ENCODE assay signal across 8 cellular contexts in the genomic region with DNA sequence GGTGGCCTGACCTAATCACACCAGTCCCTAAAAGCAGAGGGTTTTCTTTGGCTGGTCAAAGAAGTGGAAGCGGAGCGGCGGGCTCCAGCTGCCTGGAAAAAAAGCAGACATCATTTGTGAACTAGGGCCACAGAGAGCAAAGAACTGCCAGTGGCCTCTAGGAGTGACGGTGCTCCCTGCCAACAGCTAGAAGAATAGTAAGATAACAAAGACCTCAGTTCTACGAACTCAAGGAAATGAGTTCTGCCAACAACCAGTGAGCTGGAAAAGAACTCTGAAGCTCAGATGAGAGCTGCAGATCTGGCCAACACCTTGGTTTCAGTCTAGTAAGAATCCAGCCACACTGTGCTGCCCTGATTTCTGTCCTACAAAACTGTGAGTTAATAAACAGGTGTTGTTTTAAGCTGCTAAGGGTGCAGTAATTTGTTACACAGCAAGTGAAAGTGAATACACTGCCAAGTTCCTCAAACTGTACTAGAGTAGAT.
A peak's percentile ranks its signal among the peaks of the same experiment; 100 is the strongest.
DNase-seq lines count a peak whose midpoint lies in the region; ATAC-seq, FAIRE-seq and TF ChIP-seq lines count a peak whose summit lies in the region.

No MANE protein-coding gene starts in this region.

- intact Hi-C loops in uterus (cut with DNase I; ENCODE audit: low total_unique reads), result no loop called here

- no peak for FAIRE-seq in H1 (lab: Jason Lieb, UNC)

- no peak overlapping the region for H3K4ac ChIP-seq in H1 (replicated peaks; ENCODE audit: insufficient read length, low read depth, low read length)

- H3K18ac ChIP-seq in H1 (ENCODE audit: extremely low read depth, low read length), result no peak overlapping the region

- no peak overlapping the region for H3K23ac ChIP-seq in H1 (ENCODE audit: insufficient read length)

- TF ChIP-seq POLR2A in H1 (IDR thresholded peaks at IDR 0.05; ENCODE audit: control extremely low read depth in 1 of 2, low read depth in 2 of 2, low read length in 2 of 2) (no peak), uterus (IDR thresholded peaks at IDR 0.05) (no peak)

- peak; percentile 83 for ATAC-seq in GM21367 (IDR thresholded peaks at IDR 0.05; ENCODE audit: unreplicated experiment)
- ATAC-seq in HG03575 (IDR thresholded peaks at IDR 0.05; ENCODE audit: extremely low read depth, insufficient number of reproducible peaks, low FRiP score, unreplicated experiment), result peak; percentile 66

- peaks cover 5% of the 10 kb centered on the region for H3K79me1 ChIP-seq in H1 (ENCODE audit: low read depth, low read length)

- H3K79me2 ChIP-seq in H1 (ENCODE audit: control insufficient read depth in 1 of 2, insufficient read depth in 2 of 2, low read length in 2 of 2), result peaks cover 0 to 74% of the 10 kb centered on the region in 2 experiments; a peak in 2 of 4 replicates

- H3K27me3 ChIP-seq in H1 (replicated peaks in 1 of 4; ENCODE audit: control insufficient read depth in 3 of 4, extremely low read depth in 1 of 4, insufficient read depth in 3 of 4, low read length in 3 of 4) (no peaks in the 10 kb centered on the region), uterus (no peaks in the 10 kb centered on the region)

- WGBS in H1 (ENCODE audit: extremely low coverage in 1 of 2, insufficient coverage in 1 of 2, insufficient read length in 1 of 2, insufficient replicate concordance in 2 of 2, low coverage in 1 of 2, low lambda C conversion rate in 2 of 2, missing lambda C conversion rate in 1 of 2), 2 experiments, result 86% methylated on average over 5 of the region's 5 CpGs; no CpG with 5 or more reads in 1 of the 2 experiments

- H2BK5ac ChIP-seq in H1 (ENCODE audit: low read depth, low read length), result no peak overlapping the region

- H3K14ac ChIP-seq in H1 (ENCODE audit: insufficient read length), result no peak overlapping the region

- peaks cover 0 to 2% (median 0%) of the 10 kb centered on the region in 4 experiments; a peak in 2 of 7 replicates for H3K4me1 ChIP-seq in H1 (replicated peaks in 1 of 4; ENCODE audit: control insufficient read depth in 3 of 4, insufficient read depth in 4 of 4, low read length in 3 of 4)
- H3K4me1 ChIP-seq in uterus, result no peaks in the 10 kb centered on the region

- H3K9me3 ChIP-seq in H1 (ENCODE audit: insufficient read depth in 2 of 2, low read depth in 1 of 2, low read length in 1 of 2) (no peaks in the 10 kb centered on the region; a peak in 1 of 4 replicates), uterus (no peaks in the 10 kb centered on the region)

- peak; percentile 10 to 15; a peak in 2 of 4 replicates for TF ChIP-seq RAD21 in H1 (IDR thresholded peaks at IDR 0.05 in 1 of 2, conservative IDR thresholded peaks at IDR 0.05 in 1 of 2; ENCODE audit: low read depth in 2 of 2, low read length in 2 of 2)

- no peak overlapping the region for H4K91ac ChIP-seq in H1 (replicated peaks; ENCODE audit: insufficient read length, low read length)

- CTCF ChIA-PET in GM10248 (lab: Yijun Ruan, JAX), result interaction anchor here (0.9 to 2.6 kb wide), 4 partner anchors 9 to 230 kb away, joined by 3 to 8 read pairs (median 4); no protein-coding TSS in a partner anchor
- CTCF ChIA-PET in H1 (lab: Charles Lee; ENCODE audit: partially characterized antibody), result interaction anchor here (0.6 to 2.5 kb wide), 6 partner anchors 8 to 321 kb away, joined by 3 to 7 read pairs (median 4); no protein-coding TSS in a partner anchor
- CTCF ChIA-PET in HEK293T (lab: Yijun Ruan, JAX), result interaction anchor here (0.7 kb wide), 1 partner anchor 317 kb away, joined by 3 read pairs; no protein-coding TSS in a partner anchor

- POLR2A ChIA-PET in GM10248 (lab: Yijun Ruan, JAX) (no interaction called here), H1 (lab: Charles Lee; ENCODE audit: partially characterized antibody) (interaction anchor here (0.6 to 1.0 kb wide), 2 partner anchors 10 to 19 kb away, joined by 3 read pairs; no protein-coding TSS in a partner anchor), HEK293T (lab: Yijun Ruan, JAX) (interaction anchor here (1.2 kb wide), 1 partner anchor 9 kb away, joined by 4 read pairs; no protein-coding TSS in a partner anchor)

- H3K4me3 ChIP-seq in H1 (ENCODE audit: extremely low read depth in 1 of 4, insufficient read depth in 2 of 4, low read depth in 3 of 4, low read length in 4 of 4) (no peak overlapping the region), uterus (no peak overlapping the region)

- no peak overlapping the region for H2AK5ac ChIP-seq in H1 (ENCODE audit: low read depth, low read length)

- H3K9ac ChIP-seq in H1 (replicated peaks in 1 of 4; ENCODE audit: extremely low read depth in 1 of 4, low read depth in 3 of 4, low read length in 3 of 4), result no peak overlapping the region

- H4K20me1 ChIP-seq in H1 (replicated peaks in 1 of 2; ENCODE audit: control insufficient read depth in 1 of 2, insufficient read depth in 2 of 2, low read length in 2 of 2), result no peaks in the 10 kb centered on the region

- no peak overlapping the region for H2AFZ ChIP-seq in H1 (ENCODE audit: low read length)

- H2BK12ac ChIP-seq in H1 (ENCODE audit: low read depth, low read length), result no peak overlapping the region

- no peak overlapping the region for H3K4me2 ChIP-seq in H1 (ENCODE audit: insufficient read depth in 1 of 2, low read depth in 2 of 2, low read length in 2 of 2)

- no peak overlapping the region for H2BK15ac ChIP-seq in H1 (ENCODE audit: low read length)

- H2BK20ac ChIP-seq in H1 (ENCODE audit: low read length), result no peak overlapping the region

- no peak overlapping the region for H3K56ac ChIP-seq in H1 (replicated peaks; ENCODE audit: insufficient read length, low read depth, low read length)

- no peaks in the 10 kb centered on the region for H3K23me2 ChIP-seq in H1 (ENCODE audit: low read depth, low read length)

- DNase-seq in GM10248 (ENCODE audit: extremely low spot score), result peak; percentile 40
- no peak for DNase-seq in H1 (ENCODE audit: low read depth in 1 of 2, low spot score in 2 of 2)
- peak; percentile 17 for DNase-seq in pulmonary artery endothelial cell (ENCODE audit: low read depth, low spot score)
- no peak for DNase-seq in uterus
- DNase-seq in SW 1271 (lab: John Stamatoyannopoulos, UW), result no peak
- DNase-seq in HEK293T (ENCODE audit: extremely low spot score), result no peak

- no peaks in the 10 kb centered on the region for H3K36me3 ChIP-seq in H1 (ENCODE audit: control insufficient read depth in 2 of 4, insufficient read depth in 4 of 4, low read length in 3 of 4)
- H3K36me3 ChIP-seq in uterus, result no peaks in the 10 kb centered on the region

- no peak overlapping the region for H2BK120ac ChIP-seq in H1 (replicated peaks; ENCODE audit: low read depth, low read length)

- TF ChIP-seq CTCF in GM10248 (IDR thresholded peaks at IDR 0.05; ENCODE audit: control extremely low read depth, extremely low read depth, low read depth, missing control alignments), result no peak
- no peak for TF ChIP-seq CTCF in H1 (IDR thresholded peaks at IDR 0.05; ENCODE audit: control extremely low read depth in 1 of 3, insufficient read depth in 1 of 3, low read depth in 1 of 3, low read length in 3 of 3)
- no peak for TF ChIP-seq CTCF in uterus (IDR thresholded peaks at IDR 0.05)

- no peak overlapping the region for H4K8ac ChIP-seq in H1 (ENCODE audit: extremely low read depth, insufficient read depth, low read length)

- no peak overlapping the region for H4K5ac ChIP-seq in H1 (ENCODE audit: insufficient read length, low read depth, low read length)

- TF ChIP-seq EP300 in H1 (IDR thresholded peaks at IDR 0.05; ENCODE audit: borderline replicate concordance in 1 of 2, low read depth in 2 of 2, low read length in 2 of 2), result no peak

- H3K27ac ChIP-seq in H1 (ENCODE audit: low read depth, low read length) (no peak overlapping the region), uterus (no peak overlapping the region)

TF ChIP-seq in H1, 55 proteins besides CTCF, POLR2A, EP300 and RAD21:
- no peak for TF ChIP-seq JUND (IDR thresholded peaks at IDR 0.05; ENCODE audit: low read length)
- no peak for TF ChIP-seq NRF1 (IDR thresholded peaks at IDR 0.05; ENCODE audit: low read depth, low read length)
- no peak for TF ChIP-seq NANOG (IDR thresholded peaks at IDR 0.05; ENCODE audit: insufficient read depth, low read depth, low read length, poor library complexity, severe bottlenecking)
- TF ChIP-seq JUN (IDR thresholded peaks at IDR 0.05; ENCODE audit: low read depth, low read length), result no peak
- TF ChIP-seq HDAC2 (IDR thresholded peaks at IDR 0.05; ENCODE audit: borderline replicate concordance in 1 of 2, low read depth in 2 of 2, low read length in 2 of 2), result no peak
- no peak for TF ChIP-seq TBP (IDR thresholded peaks at IDR 0.05; ENCODE audit: low read depth, low read length)
- no peak for TF ChIP-seq YY1 (IDR thresholded peaks at IDR 0.05; ENCODE audit: low read depth, low read length)
- TF ChIP-seq CEBPB (IDR thresholded peaks at IDR 0.05; ENCODE audit: low read depth, low read length), result no peak
- no peak for TF ChIP-seq KDM1A (IDR thresholded peaks at IDR 0.05; ENCODE audit: borderline replicate concordance, low read length)
- no peak for TF ChIP-seq SRF (IDR thresholded peaks at IDR 0.05; ENCODE audit: low read depth, low read length)
- no peak for TF ChIP-seq GTF2F1 (IDR thresholded peaks at IDR 0.05; ENCODE audit: borderline replicate concordance, low read depth, low read length)

TF ChIP-seq in HEK293T, 16 proteins besides CTCF, POLR2A, EP300 and RAD21:
- TF ChIP-seq ZNF384 (IDR thresholded peaks at IDR 0.05) (no peak), ARNT (IDR thresholded peaks at IDR 0.05) (no peak), HDGF (IDR thresholded peaks at IDR 0.05; ENCODE audit: borderline replicate concordance) (no peak), ELF4 (IDR thresholded peaks at IDR 0.05) (no peak), L3MBTL2 (conservative IDR thresholded peaks at IDR 0.05) (no peak), BHLHE40 (IDR thresholded peaks at IDR 0.05; ENCODE audit: borderline replicate concordance) (no peak), SP1 (IDR thresholded peaks at IDR 0.05) (no peak), LEF1 (IDR thresholded peaks at IDR 0.05; ENCODE audit: borderline replicate concordance) (no peak), FOXM1 (IDR thresholded peaks at IDR 0.05; ENCODE audit: borderline replicate concordance) (no peak), FOXA1 (IDR thresholded peaks at IDR 0.05) (no peak), SUZ12 (IDR thresholded peaks at IDR 0.05) (no peak), FOXK2 (IDR thresholded peaks at IDR 0.05) (no peak)
- TF ChIP-seq, protein P1, sequence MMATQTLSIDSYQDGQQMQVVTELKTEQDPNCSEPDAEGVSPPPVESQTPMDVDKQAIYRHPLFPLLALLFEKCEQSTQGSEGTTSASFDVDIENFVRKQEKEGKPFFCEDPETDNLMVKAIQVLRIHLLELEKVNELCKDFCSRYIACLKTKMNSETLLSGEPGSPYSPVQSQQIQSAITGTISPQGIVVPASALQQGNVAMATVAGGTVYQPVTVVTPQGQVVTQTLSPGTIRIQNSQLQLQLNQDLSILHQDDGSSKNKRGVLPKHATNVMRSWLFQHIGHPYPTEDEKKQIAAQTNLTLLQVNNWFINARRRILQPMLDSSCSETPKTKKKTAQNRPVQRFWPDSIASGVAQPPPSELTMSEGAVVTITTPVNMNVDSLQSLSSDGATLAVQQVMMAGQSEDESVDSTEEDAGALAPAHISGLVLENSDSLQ (IDR thresholded peaks at IDR 0.05), result no peak

Comparison
In these comparisons a context has a peak if more than half of its experiments do, and no peak if none do; other contexts are left out.
1. DNase-seq: peak in GM10248 (single experiment) and pulmonary artery endothelial cell (single experiment); none in H1 (0 of 2), uterus (0 of 2), SW 1271 (0 of 2) and HEK293T (single experiment).